Comparison of ENCODE assay signal across 11 cellular contexts in genomic region chr16:19147627-19148026, GRCh38. TPM values are rescaled to one million over a fixed set of nuclear protein-coding genes. Genes with fewer than 3 reads are reported as not detected.
"Had no signal": no experiment of that assay in that cellular context is flagged by ENCODE, and none has a peak within 500 bp of the region (broad histone marks: within the 10 kb centered on the region; RNA-seq: fewer than 3 reads in every experiment).

No MANE protein-coding gene starts in this region.

- H3K36me3 ChIP-seq: HAP-1 had no signal

- H3K9ac ChIP-seq: GM23248 had no signal

- H3K4me1 Mint-ChIP-seq: GM23338, H9 had no signal

- H3K9me3 ChIP-seq: HAP-1 had no signal

- FAIRE-seq: H1, H54 had no signal

- H3K4me1 ChIP-seq: HAP-1 had no signal

- H2AFZ ChIP-seq: GM23248, GM23338 had no signal

- ATAC-seq: GM23338, HCT116 had no signal

- DNase-seq: GOT3, H7, H9, HCEC 1CT, HFFc6 had no signal

- H3K4me3 Mint-ChIP-seq: GM23338, H9, HFFc6 had no signal

- H3K4me2 ChIP-seq: GM23338 had no signal

- H3K27ac ChIP-seq: GM23248 had no signal

- H3K4me3 ChIP-seq: GM23248, GM23338, HAP-1 had no signal

- H3K27ac Mint-ChIP-seq: GM23338, H9, HFFc6 had no signal

RNA-seq across cellular contexts. Expression of gene SYT17, which starts 20.4 kb away (rescaled TPM):
- total RNA-seq: GM23248, HFFc6 had no signal
- polyA plus RNA-seq: GM23248 had no signal
